ENCODE assay signal across 8 cellular contexts in the genomic region with DNA sequence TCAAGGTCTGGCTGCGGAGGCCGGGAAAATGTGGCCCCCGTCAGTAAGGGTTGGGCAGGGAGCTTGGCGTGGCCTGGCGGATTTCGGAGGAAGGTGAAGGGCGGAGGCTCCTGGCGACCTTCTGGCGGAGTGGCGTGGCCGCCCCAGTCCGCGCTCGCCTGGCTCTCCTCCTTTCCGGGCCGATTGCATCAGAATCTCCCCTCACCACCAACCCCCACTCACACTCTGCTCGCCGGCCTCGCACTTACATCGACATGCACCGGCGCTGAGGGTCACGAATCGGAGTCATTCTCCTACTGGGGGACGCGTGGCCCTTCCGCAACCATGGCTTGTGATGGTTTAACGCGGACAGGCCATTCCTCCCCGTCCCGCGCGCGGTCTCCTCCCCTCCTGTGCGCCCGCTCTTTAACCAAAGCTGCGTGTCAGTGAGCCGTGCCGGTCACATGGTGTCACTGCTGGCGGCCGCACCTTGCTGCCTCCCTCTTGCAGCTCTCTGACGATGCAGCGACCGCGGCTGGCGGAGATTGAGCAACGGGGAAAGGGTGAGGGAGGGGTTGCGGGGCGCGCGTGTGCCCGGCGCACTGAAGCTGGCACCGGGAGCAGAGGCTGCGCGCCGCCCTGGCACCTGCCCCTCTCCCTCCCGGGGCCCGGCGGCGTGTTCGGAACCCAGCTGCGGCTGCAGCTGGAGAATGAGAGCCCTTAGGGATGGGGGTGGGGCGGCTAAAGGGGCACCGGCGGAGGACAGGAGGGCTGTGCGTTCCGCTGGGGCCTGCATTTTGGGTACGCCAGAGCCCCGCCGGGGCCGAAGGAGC. TPM values are rescaled to one million over a fixed set of nuclear protein-coding genes. Genes with fewer than 3 reads are reported as not detected.
DNase-seq lines count a peak whose midpoint lies in the region; ATAC-seq and TF ChIP-seq lines count a peak whose summit lies in the region.

Gene SLC38A1, minus strand, starts transcription at position 427 of the 812 bp plus-strand sequence. CDS start 29,243 bp downstream, outside the sequence.

- TF ChIP-seq CTCF in esophagus muscularis mucosa (IDR thresholded peaks at IDR 0.05) = no peak

- H3K36me3 Mint-ChIP-seq in stimulated activated effector memory CD8-positive, alpha-beta T cell treated with anti-CD3 and anti-CD28 coated beads, Interleukin-12 subunit alpha, Interleukin-12 subunit beta, amount 100 ng/mL, for 72 hours = no peaks in the 10 kb centered on the region

- no peaks in the 10 kb centered on the region for H3K9me3 ChIP-seq in esophagus muscularis mucosa

- H3K4me1 ChIP-seq in esophagus muscularis mucosa = peaks cover 19 to 59% (median 43%) of the 10 kb centered on the region in 4 donors

- intact Hi-C loops in esophagus muscularis mucosa (cut with DNase I) = loop anchor here (2.0 to 5.0 kb wide), 2 partner anchors 62 to 116 kb away; no protein-coding TSS in a partner anchor

- peak within 1 kb of the TSS; percentile 59 to 86 (median 68) for H3K4me3 ChIP-seq in esophagus muscularis mucosa

- peaks cover 7% of the 10 kb centered on the region for H3K4me1 Mint-ChIP-seq in stimulated activated effector memory CD8-positive, alpha-beta T cell treated with anti-CD3 and anti-CD28 coated beads, Interleukin-12 subunit alpha, Interleukin-12 subunit beta, amount 100 ng/mL, for 72 hours

- H3K36me3 ChIP-seq in esophagus muscularis mucosa = no peaks in the 10 kb centered on the region

- no peaks in the 10 kb centered on the region for H3K27me3 ChIP-seq in esophagus muscularis mucosa

- peak; percentile 84 for ATAC-seq in GM19468 (IDR thresholded peaks at IDR 0.05; ENCODE audit: extremely low read depth, unreplicated experiment)
- ATAC-seq in stimulated activated effector memory CD8-positive, alpha-beta T cell treated with anti-CD3 and anti-CD28 coated beads, Interleukin-12 subunit alpha, Interleukin-12 subunit beta, amount 100 ng/mL, for 72 hours = peak; percentile 83

- TF ChIP-seq POLR2A in esophagus muscularis mucosa (IDR thresholded peaks at IDR 0.05; ENCODE audit: low read depth) = peak; percentile 87

- H3K27ac ChIP-seq in esophagus muscularis mucosa (replicated peaks in 1 of 4) = peak within 1 kb of the TSS; percentile 91 to 94 (median 93)

- no peak within 1 kb of the TSS for H3K27ac Mint-ChIP-seq in stimulated activated effector memory CD8-positive, alpha-beta T cell treated with anti-CD3 and anti-CD28 coated beads, Interleukin-12 subunit alpha, Interleukin-12 subunit beta, amount 100 ng/mL, for 72 hours

- WGBS in esophagus muscularis mucosa = under 1% methylated on average over 19 of the region's 72 CpGs

- TF ChIP-seq EP300 in esophagus muscularis mucosa (IDR thresholded peaks at IDR 0.05) = no peak

- no peak within 1 kb of the TSS for H3K4me3 Mint-ChIP-seq in stimulated activated effector memory CD8-positive, alpha-beta T cell treated with anti-CD3 and anti-CD28 coated beads, Interleukin-12 subunit alpha, Interleukin-12 subunit beta, amount 100 ng/mL, for 72 hours

- H3K9me3 Mint-ChIP-seq in stimulated activated effector memory CD8-positive, alpha-beta T cell treated with anti-CD3 and anti-CD28 coated beads, Interleukin-12 subunit alpha, Interleukin-12 subunit beta, amount 100 ng/mL, for 72 hours = no peaks in the 10 kb centered on the region

- peak; percentile 79 for DNase-seq in COLO668 (lab: John Stamatoyannopoulos, UW; ENCODE audit: unreplicated experiment)
- peak; percentile 90 for DNase-seq in HT-29 (ENCODE audit: low spot score)
- DNase-seq in NOMO-1 treated with DMSO at 0.1 percent for 48 hours (lab: John Stamatoyannopoulos, UW; ENCODE audit: unreplicated experiment) = peak; percentile 58
- peak; percentile 78 for DNase-seq in activated T-cell treated with anti-CD3 and anti-CD28 coated beads for 24 hours (ENCODE audit: low read depth)
- DNase-seq in esophagus muscularis mucosa (ENCODE audit: extremely low spot score) = peak; percentile 95
- DNase-seq in myocyte (ENCODE audit: low read depth) = peak; percentile 85
- DNase-seq in stimulated activated effector memory CD8-positive, alpha-beta T cell treated with anti-CD3 and anti-CD28 coated beads, Interleukin-12 subunit alpha, Interleukin-12 subunit beta, amount 100 ng/mL, for 72 hours (ENCODE audit: low spot score in 2 of 2) = peak; percentile 64 to 90

RNA-seq across cellular contexts. Expression of gene SLC38A1, which starts in this region (rescaled TPM):
- total RNA-seq in HT-29 (2014; rRNA removed; shearing (Covaris generic)) = 57.1 and 58.6 TPM in 2 replicates
- 100 to 1,000 TPM; 173 to 200 (median 193) TPM for total RNA-seq in esophagus muscularis mucosa
- 87.3 and 132 TPM in 2 replicates for total RNA-seq in myocyte
- 28.7 TPM for polyA plus RNA-seq in myocyte (2012)

Comparison
In these comparisons a context has a peak if more than half of its experiments do, and no peak if none do; other contexts are left out.
1. Peak in every context shown above with its lines: DNase-seq, ATAC-seq, H3K4me3 ChIP-seq and H3K27ac ChIP-seq.